10 cellular contexts compared by ENCODE assay signal in the genomic region with DNA sequence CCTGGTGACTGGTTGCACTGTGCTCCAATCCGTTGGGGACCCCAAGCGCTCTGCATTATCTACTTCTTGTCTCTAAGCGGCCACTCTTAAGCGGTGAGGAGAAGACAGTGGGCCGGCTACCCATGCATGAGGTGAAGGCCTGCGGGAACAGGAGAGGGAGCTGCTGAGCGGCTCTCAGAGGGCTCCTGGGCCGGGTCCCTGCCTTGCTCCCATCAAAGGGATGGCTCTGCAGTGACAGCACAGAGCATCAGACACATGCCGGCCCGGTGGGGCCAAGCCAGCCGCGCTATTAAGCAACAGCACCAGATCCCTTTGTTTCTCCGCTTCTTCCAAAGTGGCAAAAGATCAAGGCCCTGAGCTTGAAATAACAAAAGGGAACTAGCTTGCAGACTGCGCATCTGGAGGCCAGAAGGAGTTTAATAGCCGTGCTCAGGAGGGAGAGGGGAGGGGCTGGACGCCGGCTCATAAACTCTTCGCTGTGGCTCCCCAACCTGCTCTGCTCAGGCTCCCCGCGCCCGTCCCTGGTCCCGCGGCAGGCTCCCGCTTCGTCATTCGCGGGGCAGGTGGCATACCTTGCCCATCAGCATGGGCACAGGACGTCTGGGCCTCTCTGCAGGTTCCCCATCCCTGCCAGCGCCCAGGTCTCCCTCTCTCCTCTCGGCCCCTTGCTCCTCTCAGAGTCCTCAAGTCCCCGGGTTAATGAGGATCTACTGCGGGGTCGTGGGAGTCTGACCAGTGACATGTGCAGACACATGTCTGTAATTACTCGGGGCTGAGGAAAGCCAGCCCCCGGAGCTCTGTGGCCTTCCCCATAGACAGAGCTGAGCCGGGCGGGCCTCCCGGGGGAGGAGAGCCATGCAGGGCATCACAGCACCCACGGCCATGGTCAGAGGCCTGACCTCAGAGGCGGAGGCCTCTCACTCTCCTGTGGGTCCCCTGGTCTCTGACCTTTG.
DNase-seq lines count a peak whose midpoint lies in the region; ATAC-seq, FAIRE-seq and TF ChIP-seq lines count a peak whose summit lies in the region.
"Had no signal": no experiment of that assay in that cellular context is flagged by ENCODE, and none has a peak within 500 bp of the region (broad histone marks: within the 10 kb centered on the region; RNA-seq: fewer than 3 reads in every experiment).

No MANE protein-coding gene starts in this region.

- H3K27me3 ChIP-seq in psoas muscle (ENCODE audit: insufficient read depth in 3 of 3, low read length in 2 of 3) = no peaks in the 10 kb centered on the region

- H3K4me3 ChIP-seq in fibroblast of villous mesenchyme (ENCODE audit: low read depth, low read length) = no peak overlapping the region
- H3K4me3 ChIP-seq in psoas muscle = no peak overlapping the region

- intact Hi-C loops in psoas muscle (cut with DNase I) = no loop called here

- H3K4me1 ChIP-seq in psoas muscle = no peaks in the 10 kb centered on the region

- no peaks in the 10 kb centered on the region for H3K36me3 ChIP-seq in psoas muscle (ENCODE audit: insufficient read depth in 1 of 2, low read depth in 1 of 2)

- peak; percentile 47 for TF ChIP-seq CTCF in fibroblast of villous mesenchyme (IDR thresholded peaks at IDR 0.05; ENCODE audit: insufficient read depth, low read depth, low read length)
- no peak for TF ChIP-seq CTCF in psoas muscle (IDR thresholded peaks at IDR 0.05)

- FAIRE-seq in H54 (lab: Jason Lieb, UNC) = no peak

- H3K9me3 ChIP-seq in psoas muscle = no peaks in the 10 kb centered on the region

- no peak overlapping the region for H3K27ac ChIP-seq in psoas muscle

- 43 to 53% (median 48%) methylated on average over 37 to 40 of the region's 40 CpGs for WGBS in psoas muscle, 3 donors

- ATAC-seq in psoas muscle = peak in 3 of 4 donors; percentile 58 to 70 (median 61)
- ATAC-seq: activated CD4-positive, CD25-positive, alpha-beta regulatory T cell treated with anti-CD3 and anti-CD28 coated beads, Interleukin-2, amount 50 U/mL, for 24 hours had no signal

- DNase-seq in ELR (ENCODE audit: low read depth) = peak; percentile 12
- DNase-seq in RPMI7951 (ENCODE audit: low read depth) = peak; percentile 50
- peak; percentile 92 for DNase-seq in fibroblast of villous mesenchyme (ENCODE audit: low read depth)
- DNase-seq in psoas muscle = peak; percentile 63 to 79
- DNase-seq in CD1c-positive myeloid dendritic cell (ENCODE audit: extremely low spot score) = no peak
- DNase-seq in H54 (ENCODE audit: insufficient read length, low spot score) = no peak
- DNase-seq in NCI-H128 (lab: John Stamatoyannopoulos, UW; ENCODE audit: unreplicated experiment) = no peak
- no peak for DNase-seq in NCI-H187 treated with DMSO at 0.1 percent for 48 hours (lab: John Stamatoyannopoulos, UW)
- DNase-seq: activated naive CD8-positive, alpha-beta T cell treated with anti-CD3 and anti-CD28 coated beads, Interleukin-2, amount 10 ng/mL, durations not matched to agents 7 days and 5 days had no signal

- no peak for TF ChIP-seq POLR2A in H54 (IDR thresholded peaks at IDR 0.05; ENCODE audit: low read depth, low read length)

Comparison
In these comparisons a context has a peak if more than half of its experiments do, and no peak if none do; other contexts are left out.
1. DNase-seq: peak in ELR (single experiment), RPMI7951 (single experiment), fibroblast of villous mesenchyme (single experiment) and psoas muscle (2 of 2); none in CD1c-positive myeloid dendritic cell (single experiment), H54 (single experiment), NCI-H128 (single experiment) and NCI-H187 treated with DMSO at 0.1 percent for 48 hours (single experiment).